24 cellular contexts compared by ENCODE assay signal in the genomic region with DNA sequence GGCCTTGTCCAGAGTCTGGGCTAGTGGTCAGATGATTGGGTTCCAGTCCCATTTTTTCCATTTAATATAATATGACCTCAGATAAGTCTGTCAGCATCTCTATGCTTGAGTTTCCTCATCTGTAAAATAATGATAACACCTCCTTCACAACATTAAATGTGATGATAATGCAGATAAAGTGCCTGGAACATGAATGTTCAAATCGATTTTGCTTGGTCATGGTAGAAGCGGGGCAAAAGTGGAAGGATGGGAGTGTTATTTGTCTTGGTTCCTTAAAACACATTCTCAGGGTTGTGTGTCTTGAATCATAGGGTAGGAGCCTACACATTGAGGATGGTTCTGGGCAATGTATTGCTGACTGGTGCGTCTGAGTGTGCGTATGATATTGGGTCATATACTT. TPM values are rescaled to one million over a fixed set of nuclear protein-coding genes. Genes with fewer than 3 reads are reported as not detected.
DNase-seq lines count a peak whose midpoint lies in the region; ATAC-seq, FAIRE-seq and TF ChIP-seq lines count a peak whose summit lies in the region.
"Had no signal": no experiment of that assay in that cellular context is flagged by ENCODE, and none has a peak within 500 bp of the region (broad histone marks: within the 10 kb centered on the region; RNA-seq: fewer than 3 reads in every experiment).

No MANE protein-coding gene starts in this region.

- H3F3A ChIP-seq in GM23338 (replicated peaks; ENCODE audit: low read depth): 0 out of 2 replicates have a peak, but pooled peaks cover 6% of the 10 kb centered on the region

- H3K36me3 ChIP-seq in GM23338 (ENCODE audit: insufficient read depth): peaks cover 5% of the 10 kb centered on the region
- peaks cover 2% of the 10 kb centered on the region for H3K36me3 ChIP-seq in Panc1 (ENCODE audit: control insufficient read depth, insufficient read depth, low read length)
- peaks cover 3 to 27% of the 10 kb centered on the region in 2 experiments; a peak in 4 of 5 replicates for H3K36me3 ChIP-seq in HepG2 (replicated peaks in 1 of 2; ENCODE audit: control insufficient read depth in 1 of 2, insufficient read depth in 2 of 2, low read length in 2 of 2)

- no peak for TF ChIP-seq RAD21 in HepG2 (CRISPR knock-in tag; IDR thresholded peaks at IDR 0.05)

- no peak for TF ChIP-seq CTCF in GM23338 (conservative IDR thresholded peaks at IDR 0.05; ENCODE audit: low read depth in 2 of 2)
- no peak for TF ChIP-seq CTCF in Panc1 (IDR thresholded peaks at IDR 0.05)
- no peak for TF ChIP-seq CTCF in HepG2 (CRISPR knock-in tag; IDR thresholded peaks at IDR 0.05)
- no peak for TF ChIP-seq CTCF in coronary artery (IDR thresholded peaks at IDR 0.05)

- 90% methylated on average over 4 of the region's 4 CpGs for WGBS in HepG2 (ENCODE audit: low lambda C conversion rate)

- no peak for FAIRE-seq in HepG2 (lab: Jason Lieb, UNC)
- FAIRE-seq: GM19239, kidney had no signal

- no peak for ATAC-seq in GM23338
- no peak for ATAC-seq in Panc1
- ATAC-seq in HepG2: no peak
- no peak for ATAC-seq in HG02642 (IDR thresholded peaks at IDR 0.05; ENCODE audit: poor library complexity, unreplicated experiment)
- ATAC-seq: stimulated activated memory B cell treated with anti-CD40 and anti-IgM and Interleukin-4, amounts not matched to agents 10 μg/mL and 1 μg/mL and 100 μg/mL, for 72 hours had no signal

- H3K4me1 Mint-ChIP-seq in activated naive CD8-positive, alpha-beta T cell (ENCODE audit: low read depth): peaks cover 51% of the 10 kb centered on the region
- peaks cover 39% of the 10 kb centered on the region for H3K4me1 Mint-ChIP-seq in activated naive CD8-positive, alpha-beta T cell treated with anti-CD3 and anti-CD28 coated beads for 36 hours
- H3K4me1 Mint-ChIP-seq in GM23338: no peaks in the 10 kb centered on the region

- no peaks in the 10 kb centered on the region for H3K9me3 Mint-ChIP-seq in activated naive CD8-positive, alpha-beta T cell (ENCODE audit: low read depth)
- H3K9me3 Mint-ChIP-seq in activated naive CD8-positive, alpha-beta T cell treated with anti-CD3 and anti-CD28 coated beads for 36 hours: no peaks in the 10 kb centered on the region
- H3K9me3 Mint-ChIP-seq in GM23338: no peaks in the 10 kb centered on the region; the same call in 2 of the 3 replicates
- H3K9me3 Mint-ChIP-seq: neural crest cell; stimulated activated memory B cell treated with anti-CD40 and anti-IgM and Interleukin-4, amounts not matched to agents 10 μg/mL and 1 μg/mL and 100 μg/mL, for 72 hours had no signal

- TF ChIP-seq EP300 in HepG2 (IDR thresholded peaks at IDR 0.05; ENCODE audit: low read depth in 2 of 2, low read length in 2 of 2) (no peak), HepG2 (CRISPR knock-in tag; IDR thresholded peaks at IDR 0.05; ENCODE audit: borderline replicate concordance) (no peak)

- peaks cover 96% of the 10 kb centered on the region for H3K79me2 ChIP-seq in GM23338 (replicated peaks; ENCODE audit: insufficient read depth)
- H3K79me2 ChIP-seq in HepG2 (ENCODE audit: insufficient read depth, low read length): peaks cover 57% of the 10 kb centered on the region

- H3K27me3 ChIP-seq in GM23338 (ENCODE audit: insufficient read depth): no peaks in the 10 kb centered on the region
- H3K27me3 ChIP-seq in Panc1 (ENCODE audit: control insufficient read depth, insufficient read depth, low read length): no peaks in the 10 kb centered on the region
- H3K27me3 ChIP-seq in HepG2 (ENCODE audit: control insufficient read depth in 1 of 2, insufficient read depth in 2 of 2, low read length in 2 of 2): no peaks in the 10 kb centered on the region
- H3K27me3 ChIP-seq: BLaER1 treated with 17β-estradiol and CSF1 and Interleukin-3, amounts not matched to agents 10 nM and 100 nM; brain microvascular endothelial cell; right lobe of liver; suprapubic skin had no signal

- peak overlapping the region; percentile 43 for H3K27ac Mint-ChIP-seq in activated naive CD8-positive, alpha-beta T cell
- no peak overlapping the region for H3K27ac Mint-ChIP-seq in activated naive CD8-positive, alpha-beta T cell treated with anti-CD3 and anti-CD28 coated beads for 36 hours
- H3K27ac Mint-ChIP-seq in GM23338: peak overlapping the region; percentile 26
- H3K27ac Mint-ChIP-seq: stimulated activated memory B cell treated with anti-CD40 and anti-IgM and Interleukin-4, amounts not matched to agents 10 μg/mL and 1 μg/mL and 100 μg/mL, for 72 hours had no signal

- H3K27me3 Mint-ChIP-seq in activated naive CD8-positive, alpha-beta T cell: no peaks in the 10 kb centered on the region
- no peaks in the 10 kb centered on the region for H3K27me3 Mint-ChIP-seq in activated naive CD8-positive, alpha-beta T cell treated with anti-CD3 and anti-CD28 coated beads for 36 hours
- peaks cover 2% of the 10 kb centered on the region for H3K27me3 Mint-ChIP-seq in GM23338 (ENCODE audit: insufficient read depth, low read depth, poor library complexity)
- H3K27me3 Mint-ChIP-seq: stimulated activated memory B cell treated with anti-CD40 and anti-IgM and Interleukin-4, amounts not matched to agents 10 μg/mL and 1 μg/mL and 100 μg/mL, for 72 hours had no signal

- TF ChIP-seq POLR2A in HepG2 (IDR thresholded peaks at IDR 0.05; ENCODE audit: insufficient read depth in 1 of 2, low read depth in 2 of 2, low read length in 2 of 2): no peak

- no peaks in the 10 kb centered on the region for H3K9me2 ChIP-seq in GM23338 (ENCODE audit: insufficient read depth)

- POLR2A ChIA-PET in Panc1 (lab: Charles Lee): no interaction called here
- POLR2A ChIA-PET in HepG2 (lab: Yijun Ruan, JAX): no interaction called here

- H3K9ac ChIP-seq in HepG2 (ENCODE audit: insufficient read depth, low read depth, low read length): no peak overlapping the region
- H3K9ac ChIP-seq: BLaER1 treated with 17β-estradiol and CSF1 and Interleukin-3, amounts not matched to agents 10 nM and 100 nM; parathyroid adenoma had no signal

- TSS peak; percentile 15 for BruUV-seq in Panc1 (replicated peaks; lab: Mats Ljungman, UMichigan)
- BruUV-seq in HepG2 (replicated peaks; lab: Mats Ljungman, UMichigan): no TSS peak

- H3K4me3 Mint-ChIP-seq in activated naive CD8-positive, alpha-beta T cell: no peak overlapping the region
- H3K4me3 Mint-ChIP-seq in activated naive CD8-positive, alpha-beta T cell treated with anti-CD3 and anti-CD28 coated beads for 36 hours: no peak overlapping the region
- no peak overlapping the region for H3K4me3 Mint-ChIP-seq in GM23338
- H3K4me3 Mint-ChIP-seq: neural crest cell; stimulated activated memory B cell treated with anti-CD40 and anti-IgM and Interleukin-4, amounts not matched to agents 10 μg/mL and 1 μg/mL and 100 μg/mL, for 72 hours had no signal

- intact Hi-C loops in Panc1 (cut with micrococcal nuclease; ENCODE audit: unreplicated experiment) (no loop called here), HepG2 (cut with micrococcal nuclease; ENCODE audit: unreplicated experiment) (no loop called here)

- in situ Hi-C loops in Panc1 (cut with HindIII; ENCODE audit: low pct_unique_long_range_greater_than_20kb, low sequenced_read_pairs) (no loop called here), HepG2 (cut with HindIII; ENCODE audit: extremely low pct_ligation_motif_present, low pct_unique_long_range_greater_than_20kb) (no loop called here), G401 (cut with HindIII; ENCODE audit: low sequenced_read_pairs) (no loop called here)

- CTCF ChIA-PET in Panc1 (lab: Charles Lee) (no interaction called here), HepG2 (lab: Yijun Ruan, JAX; ENCODE audit: low intra/inter-chr PET ratio, low total read pairs) (no interaction called here)

- no peak for DNase-seq in activated naive CD8-positive, alpha-beta T cell treated with anti-CD3 and anti-CD28 coated beads for 36 hours
- DNase-seq in GM23338 (ENCODE audit: low spot score) (no peak), Panc1 (ENCODE audit: low read depth, low spot score) (no peak), HepG2 (ENCODE audit: low spot score) (no peak), G401 (ENCODE audit: low spot score) (no peak), coronary artery (ENCODE audit: low spot score) (no peak)
- DNase-seq: activated CD4-positive, alpha-beta T cell treated with anti-CD3 and anti-CD28 coated beads, Interleukin-2, amount 50 U/mL, for 4 hours; activated gamma-delta T cell treated with Interleukin-2 at 50 U/mL for 16 hours; brain microvascular endothelial cell; Caco-2; DMS79 treated with DMSO at 0.1 percent for 48 hours; kidney; NCI-H146; NCI-H2107; right lobe of liver; stimulated activated CD4-positive, alpha-beta T cell treated with anti-CD3 and anti-CD28 coated beads, Interleukin-4, amount 100 ng/mL, for 24 hours had no signal

- no peak overlapping the region for H3K27ac ChIP-seq in GM23338 (ENCODE audit: low read depth)
- H3K27ac ChIP-seq in Panc1 (ENCODE audit: low read length): no peak overlapping the region
- H3K27ac ChIP-seq in HepG2 (ENCODE audit: extremely low read length, insufficient read depth, low read length): no peak overlapping the region
- H3K27ac ChIP-seq in coronary artery: no peak overlapping the region
- H3K27ac ChIP-seq: brain microvascular endothelial cell, parathyroid adenoma, right lobe of liver, suprapubic skin had no signal

- peaks cover 38% of the 10 kb centered on the region for H4K20me1 ChIP-seq in GM23338 (replicated peaks; ENCODE audit: insufficient read depth)
- peaks cover 12% of the 10 kb centered on the region for H4K20me1 ChIP-seq in HepG2 (ENCODE audit: insufficient read depth, low read length)

- no peaks in the 10 kb centered on the region for H3K9me3 ChIP-seq in Panc1 (ENCODE audit: control insufficient read depth, insufficient read depth, low read depth, low read length)
- no peaks in the 10 kb centered on the region for H3K9me3 ChIP-seq in HepG2 (ENCODE audit: low read length)
- H3K9me3 ChIP-seq: BLaER1 treated with 17β-estradiol and CSF1 and Interleukin-3, amounts not matched to agents 10 nM and 100 nM; Caco-2; right lobe of liver; suprapubic skin had no signal

- H2AFZ ChIP-seq in GM23338: no peak overlapping the region
- H2AFZ ChIP-seq in HepG2 (ENCODE audit: low read length): no peak overlapping the region
- H2AFZ ChIP-seq: parathyroid adenoma had no signal

- H3K4me3 ChIP-seq in GM23338 (no peak overlapping the region), Panc1 (ENCODE audit: low read depth in 2 of 2, low read length in 2 of 2) (no peak overlapping the region), HepG2 (replicated peaks in 1 of 3; ENCODE audit: insufficient read depth in 1 of 3, low read depth in 2 of 3, low read length in 3 of 3) (no peak overlapping the region), coronary artery (no peak overlapping the region)
- H3K4me3 ChIP-seq: BLaER1 treated with 17β-estradiol and CSF1 and Interleukin-3, amounts not matched to agents 10 nM and 100 nM; right lobe of liver; suprapubic skin had no signal

- peaks cover 11% of the 10 kb centered on the region for H3K36me3 Mint-ChIP-seq in activated naive CD8-positive, alpha-beta T cell
- H3K36me3 Mint-ChIP-seq in activated naive CD8-positive, alpha-beta T cell treated with anti-CD3 and anti-CD28 coated beads for 36 hours: peaks cover 53% of the 10 kb centered on the region
- peaks cover 64% of the 10 kb centered on the region for H3K36me3 Mint-ChIP-seq in GM23338 (ENCODE audit: low read depth)

- H3K4me1 ChIP-seq in GM23338 (ENCODE audit: insufficient read depth) (no peaks in the 10 kb centered on the region), Panc1 (ENCODE audit: control insufficient read depth, insufficient read depth, low read length) (no peaks in the 10 kb centered on the region; the same call in 1 of the 2 replicates), HepG2 (ENCODE audit: insufficient read depth, low read length) (peaks cover 43% of the 10 kb centered on the region)
- H3K4me1 ChIP-seq: Caco-2, parathyroid adenoma had no signal

- H3K4me2 ChIP-seq in GM23338 (no peak overlapping the region), HepG2 (ENCODE audit: low read depth, low read length) (peak overlapping the region; percentile 9; the same call in 1 of the 2 replicates)

RNA-seq across cellular contexts. Expression of a gene that starts 16.9 kb away (rescaled TPM):
- total RNA-seq in activated naive CD8-positive, alpha-beta T cell treated with anti-CD3 and anti-CD28 coated beads for 36 hours: 100 to 1,000 TPM; 126 TPM
- total RNA-seq in GM23338 (2014; rRNA removed; shearing (Covaris generic)): 83.0 and 118 TPM in 2 replicates
- polyA plus RNA-seq in GM23338 (2016; fragmentation: Nextera tagmentation; extraction: Ambion mirVana) (70.3 and 76.4 TPM in 2 replicates), HepG2 (2011; rRNA removed) (64.8 and 74.4 TPM in 2 replicates)
- total RNA-seq in Panc1 (2021; ENCODE audit: unreplicated experiment) (77.0 TPM), HepG2 (2016; rRNA removed; fragmentation: Illumina TruSeq; extraction: Trizol) (83.3 and 86.9 TPM in 2 replicates)
- 60.7 TPM for polyA plus RNA-seq in Panc1 (2012; ENCODE audit: insufficient read length)
- 64.2 and 67.9 TPM in 2 replicates for total RNA-seq in HepG2 (2016; cell fraction: cytosol; rRNA removed; fragmentation: Illumina TruSeq; extraction: Trizol; ENCODE audit: low read depth)
- total RNA-seq in HepG2 (2016; cell fraction: insoluble cytoplasmic fraction; rRNA removed; fragmentation: Illumina TruSeq; extraction: Trizol): 79.6 and 84.8 TPM in 2 replicates
- 118 and 127 TPM in 2 replicates for total RNA-seq in HepG2 (2016; cell fraction: membrane; rRNA removed; fragmentation: Illumina TruSeq; extraction: Trizol)
- total RNA-seq in HepG2 (2016; cell fraction: nucleus; rRNA removed; fragmentation: Illumina TruSeq; extraction: Trizol): 60.3 and 60.4 TPM in 2 replicates
- polyA plus RNA-seq in HepG2 (2011; cell fraction: cytosol; rRNA removed): 57.1 and 64.0 TPM in 2 replicates
- 87.9 and 103 TPM in 2 replicates for polyA plus RNA-seq in HepG2 (2011; cell fraction: nucleus; rRNA removed)
- 42.6 and 46.2 TPM in 2 replicates for polyA plus RNA-seq in HepG2 (2012)
- 53.1 and 65.3 TPM in 2 replicates for polyA plus RNA-seq in HepG2 (2016; cell fraction: cytosol; fragmentation: Illumina TruSeq; extraction: Trizol; ENCODE audit: low read depth)
- polyA plus RNA-seq in HepG2 (2016; cell fraction: insoluble cytoplasmic fraction; fragmentation: Illumina TruSeq; extraction: Trizol; ENCODE audit: low read depth): 73.2 and 82.8 TPM in 2 replicates
- 94.1 and 102 TPM in 2 replicates for polyA plus RNA-seq in HepG2 (2016; cell fraction: membrane; fragmentation: Illumina TruSeq; extraction: Trizol; ENCODE audit: low read depth)
- 110 and 120 TPM in 2 replicates for polyA plus RNA-seq in HepG2 (2016; cell fraction: nucleus; fragmentation: Illumina TruSeq; extraction: Trizol; ENCODE audit: insufficient read depth, low read depth)
- 104 and 215 TPM in 2 replicates for polyA minus RNA-seq in HepG2 (2011; rRNA and poly(A)+ RNA removed; ENCODE audit: low replicate concordance)
- polyA minus RNA-seq in HepG2 (2011; cell fraction: cytosol; rRNA and poly(A)+ RNA removed): 28.0 and 36.0 TPM in 2 replicates
- 64.8 and 87.0 TPM in 2 replicates for polyA minus RNA-seq in HepG2 (2011; cell fraction: nucleus; rRNA and poly(A)+ RNA removed)
- total RNA-seq in G401 (2014; rRNA removed; shearing (Covaris generic)): 165 and 178 TPM in 2 replicates

RNA-seq across cellular contexts. Expression of a gene that starts 36.8 kb away (rescaled TPM):
- total RNA-seq in activated naive CD8-positive, alpha-beta T cell treated with anti-CD3 and anti-CD28 coated beads for 36 hours: 10 to 100 TPM; 19.2 to 23.9 TPM
- total RNA-seq in GM23338 (2014; rRNA removed; shearing (Covaris generic)): 4.3 and 4.4 TPM in 2 replicates
- polyA plus RNA-seq in GM23338 (2016; fragmentation: Nextera tagmentation; extraction: Ambion mirVana) (3.0 TPM in 2 replicates), HepG2 (2011; rRNA removed) (21.1 and 21.9 TPM in 2 replicates)
- total RNA-seq in Panc1 (2021; ENCODE audit: unreplicated experiment) (12.2 TPM), HepG2 (2016; rRNA removed; fragmentation: Illumina TruSeq; extraction: Trizol) (25.4 and 26.6 TPM in 2 replicates)
- 20.7 TPM for polyA plus RNA-seq in Panc1 (2012; ENCODE audit: insufficient read length)
- total RNA-seq in HepG2 (2016; cell fraction: cytosol; rRNA removed; fragmentation: Illumina TruSeq; extraction: Trizol; ENCODE audit: low read depth): 4.5 and 5.9 TPM in 2 replicates
- 25.7 and 27.5 TPM in 2 replicates for total RNA-seq in HepG2 (2016; cell fraction: insoluble cytoplasmic fraction; rRNA removed; fragmentation: Illumina TruSeq; extraction: Trizol)
- total RNA-seq in HepG2 (2016; cell fraction: membrane; rRNA removed; fragmentation: Illumina TruSeq; extraction: Trizol): 9.2 and 10.0 TPM in 2 replicates
- total RNA-seq in HepG2 (2016; cell fraction: nucleus; rRNA removed; fragmentation: Illumina TruSeq; extraction: Trizol): 19.7 and 25.4 TPM in 2 replicates
- polyA plus RNA-seq in HepG2 (2011; cell fraction: cytosol; rRNA removed): 10.2 and 20.1 TPM in 2 replicates
- 12.0 and 22.2 TPM in 2 replicates for polyA plus RNA-seq in HepG2 (2011; cell fraction: nucleus; rRNA removed)
- 13.7 and 16.2 TPM in 2 replicates for polyA plus RNA-seq in HepG2 (2012)
- polyA plus RNA-seq in HepG2 (2016; cell fraction: cytosol; fragmentation: Illumina TruSeq; extraction: Trizol; ENCODE audit: low read depth): 5.2 and 5.4 TPM in 2 replicates
- polyA plus RNA-seq in HepG2 (2016; cell fraction: insoluble cytoplasmic fraction; fragmentation: Illumina TruSeq; extraction: Trizol; ENCODE audit: low read depth): 20.6 and 21.9 TPM in 2 replicates
- 8.0 and 9.1 TPM in 2 replicates for polyA plus RNA-seq in HepG2 (2016; cell fraction: membrane; fragmentation: Illumina TruSeq; extraction: Trizol; ENCODE audit: low read depth)
- polyA plus RNA-seq in HepG2 (2016; cell fraction: nucleus; fragmentation: Illumina TruSeq; extraction: Trizol; ENCODE audit: insufficient read depth, low read depth): 31.3 and 31.5 TPM in 2 replicates
- 7.9 and 9.7 TPM in 2 replicates for polyA minus RNA-seq in HepG2 (2011; rRNA and poly(A)+ RNA removed; ENCODE audit: low replicate concordance)
- 5.2 and 5.8 TPM in 2 replicates for polyA minus RNA-seq in HepG2 (2011; cell fraction: cytosol; rRNA and poly(A)+ RNA removed)
- 4.1 and 11.4 TPM in 2 replicates for polyA minus RNA-seq in HepG2 (2011; cell fraction: nucleus; rRNA and poly(A)+ RNA removed)
- total RNA-seq in G401 (2014; rRNA removed; shearing (Covaris generic)): 16.0 and 30.1 TPM in 2 replicates

RNA-seq across cellular contexts. Expression of a gene that starts 54.5 kb away (rescaled TPM):
- total RNA-seq in activated naive CD8-positive, alpha-beta T cell treated with anti-CD3 and anti-CD28 coated beads for 36 hours: 10 to 100 TPM; 20.7 TPM
- 22.1 and 28.7 TPM in 2 replicates for total RNA-seq in GM23338 (2014; rRNA removed; shearing (Covaris generic))
- polyA plus RNA-seq in GM23338 (2016; fragmentation: Nextera tagmentation; extraction: Ambion mirVana): 15.9 and 17.9 TPM in 2 replicates
- 28.3 TPM for total RNA-seq in Panc1 (2021; ENCODE audit: unreplicated experiment)
- polyA plus RNA-seq in Panc1 (2012; ENCODE audit: insufficient read length): 59.1 TPM
- not detected in 2 replicates for total RNA-seq in HepG2 (2016; rRNA removed; fragmentation: Illumina TruSeq; extraction: Trizol)
- total RNA-seq in HepG2 (2016; cell fraction: cytosol; rRNA removed; fragmentation: Illumina TruSeq; extraction: Trizol; ENCODE audit: low read depth): not detected in 2 replicates
- total RNA-seq in HepG2 (2016; cell fraction: insoluble cytoplasmic fraction; rRNA removed; fragmentation: Illumina TruSeq; extraction: Trizol): 0.09 TPM in 1 of 2 replicates, not detected in the other
- not detected in 2 replicates for total RNA-seq in HepG2 (2016; cell fraction: membrane; rRNA removed; fragmentation: Illumina TruSeq; extraction: Trizol)
- 0.09 TPM in 1 of 2 replicates, not detected in the other for total RNA-seq in HepG2 (2016; cell fraction: nucleus; rRNA removed; fragmentation: Illumina TruSeq; extraction: Trizol)
- 0.01 TPM in 1 of 2 replicates, not detected in the other for polyA plus RNA-seq in HepG2 (2011; rRNA removed)
- polyA plus RNA-seq in HepG2 (2011; cell fraction: cytosol; rRNA removed): 0.07 TPM in 1 of 2 replicates, not detected in the other
- polyA plus RNA-seq in HepG2 (2011; cell fraction: nucleus; rRNA removed): 0.29 and 0.38 TPM in 2 replicates
- 0.16 TPM in 1 of 2 replicates, not detected in the other for polyA plus RNA-seq in HepG2 (2012)
- not detected in 2 replicates for polyA plus RNA-seq in HepG2 (2016; cell fraction: cytosol; fragmentation: Illumina TruSeq; extraction: Trizol; ENCODE audit: low read depth)
- not detected in 2 replicates for polyA plus RNA-seq in HepG2 (2016; cell fraction: insoluble cytoplasmic fraction; fragmentation: Illumina TruSeq; extraction: Trizol; ENCODE audit: low read depth)
- not detected in 2 replicates for polyA plus RNA-seq in HepG2 (2016; cell fraction: membrane; fragmentation: Illumina TruSeq; extraction: Trizol; ENCODE audit: low read depth)
- polyA plus RNA-seq in HepG2 (2016; cell fraction: nucleus; fragmentation: Illumina TruSeq; extraction: Trizol; ENCODE audit: insufficient read depth, low read depth): not detected in 2 replicates
- 0.24 and 77.8 TPM in 2 replicates for polyA minus RNA-seq in HepG2 (2011; rRNA and poly(A)+ RNA removed; ENCODE audit: low replicate concordance)
- polyA minus RNA-seq in HepG2 (2011; cell fraction: cytosol; rRNA and poly(A)+ RNA removed): 2.1 and 2.3 TPM in 2 replicates
- polyA minus RNA-seq in HepG2 (2011; cell fraction: nucleus; rRNA and poly(A)+ RNA removed): 1.5 and 2.2 TPM in 2 replicates
- 0.03 TPM in 1 of 2 replicates, not detected in the other for total RNA-seq in G401 (2014; rRNA removed; shearing (Covaris generic))

Comparison
In these comparisons a context has a peak if more than half of its experiments do, and no peak if none do; other contexts are left out.
1. RNA of a gene that starts 54.5 kb away (total RNA-seq): 22.1 to 28.7 TPM in GM23338, 28.3 TPM in Panc1 (single experiment) and 20.7 TPM in activated naive CD8-positive, alpha-beta T cell treated with anti-CD3 and anti-CD28 coated beads for 36 hours; 0.03 TPM in G401 and 0.09 TPM in HepG2; every median in the first group is over 10 times any median in the second.